Comparison of ENCODE assay signal across 16 cellular contexts in the genomic region with DNA sequence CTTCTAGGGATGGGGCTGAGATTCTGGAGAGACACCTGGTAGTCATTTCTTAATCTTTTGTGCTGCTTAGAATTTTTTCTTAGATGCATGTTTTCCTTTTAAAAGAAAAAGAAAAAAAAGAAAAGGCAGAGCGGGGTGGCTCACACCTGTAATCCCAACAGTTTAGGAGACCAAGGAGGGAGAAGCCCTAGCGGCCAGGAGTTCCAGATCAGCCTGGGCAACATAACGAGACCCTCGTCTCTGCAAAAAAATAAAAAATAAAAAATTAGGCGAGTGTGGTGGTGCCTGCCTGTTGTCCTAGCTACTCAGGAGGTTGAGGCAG. TPM values are rescaled to one million over a fixed set of nuclear protein-coding genes. Genes with fewer than 3 reads are reported as not detected.
"Had no signal": no experiment of that assay in that cellular context is flagged by ENCODE, and none has a peak within 500 bp of the region (broad histone marks: within the 10 kb centered on the region; RNA-seq: fewer than 3 reads in every experiment).

No MANE protein-coding gene starts in this region.

- DNase-seq: activated CD4-positive, alpha-beta memory T cell treated with anti-CD3 and anti-CD28 coated beads for 36 hours; activated CD8-positive, alpha-beta memory T cell treated with anti-CD3 and anti-CD28 coated beads, Interleukin-2, amount 50 U/mL, for 4 hours; activated naive CD4-positive, alpha-beta T cell treated with Interleukin-2 at 50 U/mL for 16 hours; adrenal gland; erythroblast; hippocampal formation; kidney glomerular epithelial cell; nucleus accumbens; right lobe of liver; transverse colon had no signal

- H3K9me3 ChIP-seq: adrenal gland, prostate gland, right lobe of liver, transverse colon had no signal

- H3K4me3 ChIP-seq: prostate gland, right lobe of liver had no signal

- H3K27ac ChIP-seq: adrenal gland, prostate gland, right lobe of liver, transverse colon had no signal

- H3K36me3 Mint-ChIP-seq: stimulated activated memory B cell treated with anti-CD40 and anti-IgM and Interleukin-4, amounts not matched to agents 10 μg/mL and 1 μg/mL and 100 μg/mL, for 72 hours had no signal

- H3K36me3 ChIP-seq: adrenal gland, prostate gland, right lobe of liver, transverse colon had no signal

- H3K4me1 ChIP-seq: prostate gland had no signal

- H3K27ac Mint-ChIP-seq: activated CD4-positive, alpha-beta memory T cell treated with anti-CD3 and anti-CD28 coated beads for 36 hours had no signal

- ATAC-seq: activated CD4-positive, CD25-positive, alpha-beta regulatory T cell treated with anti-CD3 and anti-CD28 coated beads, Interleukin-2, amount 50 U/mL, for 24 hours; stimulated activated memory B cell treated with anti-CD40 and anti-IgM and Interleukin-4, amounts not matched to agents 10 μg/mL and 1 μg/mL and 100 μg/mL, for 72 hours had no signal

- H3K9me3 Mint-ChIP-seq: activated CD4-positive, alpha-beta memory T cell treated with anti-CD3 and anti-CD28 coated beads for 36 hours had no signal

RNA-seq across cellular contexts. Expression of gene VAX2, which starts 10.7 kb away (rescaled TPM):
- total RNA-seq: activated CD4-positive, alpha-beta memory T cell treated with anti-CD3 and anti-CD28 coated beads for 36 hours; liver; right lobe of liver; T-helper 2 cell treated with Interferon-gamma antibody and Interleukin-4, amounts not matched to agents 100 ng/mL and 5 ng/mL, for 36 hours; transverse colon had no signal

RNA-seq across cellular contexts. Expression of gene ATP6V1B1, which starts 46.0 kb away (rescaled TPM):
- total RNA-seq: activated CD4-positive, alpha-beta memory T cell treated with anti-CD3 and anti-CD28 coated beads for 36 hours; liver; subcutaneous adipose tissue; T-helper 2 cell treated with Interferon-gamma antibody and Interleukin-4, amounts not matched to agents 100 ng/mL and 5 ng/mL, for 36 hours; transverse colon had no signal
- polyA plus RNA-seq: liver had no signal

RNA-seq across cellular contexts. Expression of gene CD207, which starts 54.1 kb away (rescaled TPM):
- total RNA-seq: activated CD4-positive, alpha-beta memory T cell treated with anti-CD3 and anti-CD28 coated beads for 36 hours; adrenal gland; liver; subcutaneous adipose tissue; T-helper 2 cell treated with Interferon-gamma antibody and Interleukin-4, amounts not matched to agents 100 ng/mL and 5 ng/mL, for 36 hours had no signal
- polyA plus RNA-seq: liver had no signal
